ENCODE assay signal across 16 cellular contexts in genomic region chr1:175168782-175169181, GRCh38. TPM values are rescaled to one million over a fixed set of nuclear protein-coding genes. Genes with fewer than 3 reads are reported as not detected.
A peak's percentile ranks its signal among the peaks of the same experiment; 100 is the strongest.
DNase-seq lines count a peak whose midpoint lies in the region; ATAC-seq and TF ChIP-seq lines count a peak whose summit lies in the region.
"Had no signal": no experiment of that assay in that cellular context is flagged by ENCODE, and none has a peak within 500 bp of the region (broad histone marks: within the 10 kb centered on the region; RNA-seq: fewer than 3 reads in every experiment).

No MANE protein-coding gene starts in this region.

- no peak for ATAC-seq in CD4-positive, CD25-positive, alpha-beta regulatory T cell (ENCODE audit: low read depth in 2 of 2)
- ATAC-seq in GM23338 (peak; percentile 32; the same call in 1 of the 3 replicates), HG02571 (IDR thresholded peaks at IDR 0.05; ENCODE audit: unreplicated experiment) (no peak), GM18498 (IDR thresholded peaks at IDR 0.05; ENCODE audit: unreplicated experiment) (no peak)
- ATAC-seq: Right ventricle myocardium inferior had no signal

- peaks cover 29 to 73% (median 61%) of the 10 kb centered on the region in 4 donors for H3K4me1 Mint-ChIP-seq in CD4-positive, CD25-positive, alpha-beta regulatory T cell
- no peaks in the 10 kb centered on the region; the same call in 2 of the 3 replicates for H3K4me1 Mint-ChIP-seq in GM23338

- H3K9me3 ChIP-seq in CD4-positive, CD25-positive, alpha-beta regulatory T cell (ENCODE audit: control insufficient read depth in 2 of 2, low read length in 2 of 2) = no peaks in the 10 kb centered on the region
- H3K9me3 ChIP-seq in hepatocyte (ENCODE audit: low read depth) = no peaks in the 10 kb centered on the region
- H3K9me3 ChIP-seq: BE2C had no signal

- peak overlapping the region; percentile 49 for H3K27ac ChIP-seq in CD4-positive, CD25-positive, alpha-beta regulatory T cell (ENCODE audit: insufficient read depth, low read length, poor library complexity, severe bottlenecking)
- H3K27ac ChIP-seq in GM23338 (ENCODE audit: low read depth) = no peak overlapping the region
- peak overlapping the region; percentile 37; the same call in 1 of the 2 replicates for H3K27ac ChIP-seq in VCaP
- peak overlapping the region; percentile 43 for H3K27ac ChIP-seq in hepatocyte
- H3K27ac ChIP-seq: WERI-Rb-1 had no signal

- no peak for TF ChIP-seq CTCF in GM23338 (conservative IDR thresholded peaks at IDR 0.05; ENCODE audit: low read depth in 2 of 2)
- TF ChIP-seq CTCF in VCaP (conservative IDR thresholded peaks at IDR 0.05) = peak; percentile 11; the same call in 1 of the 2 replicates
- no peak for TF ChIP-seq CTCF in hepatocyte (IDR thresholded peaks at IDR 0.05; ENCODE audit: poor library complexity)

- H3K4me1 ChIP-seq in CD4-positive, CD25-positive, alpha-beta regulatory T cell (ENCODE audit: control insufficient read depth, insufficient read depth, low read length, poor library complexity, severe bottlenecking) = peaks cover 23% of the 10 kb centered on the region
- H3K4me1 ChIP-seq in GM23338 (ENCODE audit: insufficient read depth) (no peaks in the 10 kb centered on the region), hepatocyte (ENCODE audit: insufficient read depth) (no peaks in the 10 kb centered on the region)
- H3K4me1 ChIP-seq: BE2C had no signal

- DNase-seq in CD4-positive, CD25-positive, alpha-beta regulatory T cell = no peak
- DNase-seq in GM23338 (ENCODE audit: low spot score) (no peak), hepatocyte (ENCODE audit: low spot score) (no peak), hippocampal formation (lab: John Stamatoyannopoulos, UW) (no peak), NCI-H2227 treated with DMSO at 0.1 percent for 48 hours (lab: John Stamatoyannopoulos, UW) (no peak)
- DNase-seq: activated gamma-delta T cell, BE2C, foreskin fibroblast, left cardiac atrium, midbrain, NCI-H1436 treated with DMSO at 0.1 percent for 48 hours, WERI-Rb-1 had no signal

- H3K79me2 ChIP-seq in GM23338 (replicated peaks; ENCODE audit: insufficient read depth) (no peaks in the 10 kb centered on the region), hepatocyte (no peaks in the 10 kb centered on the region)

- H3K27me3 ChIP-seq in CD4-positive, CD25-positive, alpha-beta regulatory T cell (ENCODE audit: control insufficient read depth, insufficient read depth, low read length) = no peaks in the 10 kb centered on the region
- H3K27me3 ChIP-seq in GM23338 (ENCODE audit: insufficient read depth) (no peaks in the 10 kb centered on the region), hepatocyte (no peaks in the 10 kb centered on the region)

- H4K20me1 ChIP-seq in GM23338 (replicated peaks; ENCODE audit: insufficient read depth) = no peaks in the 10 kb centered on the region
- no peaks in the 10 kb centered on the region for H4K20me1 ChIP-seq in hepatocyte (ENCODE audit: insufficient read depth, poor library complexity, severe bottlenecking)

- H2AFZ ChIP-seq in GM23338 (no peak overlapping the region), hepatocyte (no peak overlapping the region)

- H3F3A ChIP-seq in GM23338 (replicated peaks; ENCODE audit: low read depth) = no peaks in the 10 kb centered on the region

- H3K36me3 Mint-ChIP-seq in CD4-positive, CD25-positive, alpha-beta regulatory T cell = peaks cover 58% of the 10 kb centered on the region
- peaks cover 8% of the 10 kb centered on the region for H3K36me3 Mint-ChIP-seq in GM23338 (ENCODE audit: low read depth)

- no peaks in the 10 kb centered on the region for H3K9me3 Mint-ChIP-seq in CD4-positive, CD25-positive, alpha-beta regulatory T cell
- H3K9me3 Mint-ChIP-seq in GM23338 = no peaks in the 10 kb centered on the region

- H3K27ac Mint-ChIP-seq in CD4-positive, CD25-positive, alpha-beta regulatory T cell = peak overlapping the region; percentile 70 to 85 (median 79)
- no peak overlapping the region for H3K27ac Mint-ChIP-seq in GM23338

- no peak overlapping the region for H3K4me3 ChIP-seq in CD4-positive, CD25-positive, alpha-beta regulatory T cell (ENCODE audit: low read depth, low read length)
- H3K4me3 ChIP-seq in GM23338 (no peak overlapping the region), hepatocyte (no peak overlapping the region)

- H3K4me2 ChIP-seq in GM23338 (no peak overlapping the region), hepatocyte (no peak overlapping the region)

- peaks cover 83% of the 10 kb centered on the region for H3K36me3 ChIP-seq in CD4-positive, CD25-positive, alpha-beta regulatory T cell (ENCODE audit: control insufficient read depth, insufficient read depth, low read length)
- H3K36me3 ChIP-seq in GM23338 (ENCODE audit: insufficient read depth) (0 out of 2 replicates have a peak, but pooled peaks cover 4% of the 10 kb centered on the region), hepatocyte (replicated peaks; ENCODE audit: insufficient read depth, low read depth) (no peaks in the 10 kb centered on the region)
- H3K36me3 ChIP-seq: BE2C, WERI-Rb-1 had no signal

- H3K9me2 ChIP-seq in GM23338 (ENCODE audit: insufficient read depth) (no peaks in the 10 kb centered on the region), hepatocyte (replicated peaks; ENCODE audit: insufficient read depth) (no peaks in the 10 kb centered on the region)

- WGBS in hepatocyte (ENCODE audit: low lambda C conversion rate, missing lambda C conversion rate) = 93% methylated on average over 4 of the region's 4 CpGs

- H3K4me3 Mint-ChIP-seq in CD4-positive, CD25-positive, alpha-beta regulatory T cell = no peak overlapping the region
- H3K4me3 Mint-ChIP-seq in GM23338 = no peak overlapping the region

- no peaks in the 10 kb centered on the region for H3K27me3 Mint-ChIP-seq in CD4-positive, CD25-positive, alpha-beta regulatory T cell
- peaks cover 2% of the 10 kb centered on the region for H3K27me3 Mint-ChIP-seq in GM23338 (ENCODE audit: insufficient read depth, low read depth, poor library complexity)

TF ChIP-seq in GM23338, 12 proteins besides CTCF, POLR2A, EP300 and RAD21 (continues in another document):
- no peak for TF ChIP-seq CREB1 (CRISPR knock-in tag; IDR thresholded peaks at IDR 0.05; ENCODE audit: low read depth)
- no peak for TF ChIP-seq ZNF114 (CRISPR knock-in tag; IDR thresholded peaks at IDR 0.05)
- TF ChIP-seq REST (IDR thresholded peaks at IDR 0.05; ENCODE audit: unreplicated experiment) = no peak

RNA-seq across cellular contexts. Expression of gene KIAA0040, which starts 23.8 kb away (rescaled TPM):
- total RNA-seq in CD4-positive, CD25-positive, alpha-beta regulatory T cell = 50.1 TPM
- 10 to 100 TPM; 53.1 to 63.3 (median 57.1) TPM for polyA plus RNA-seq in CD4-positive, CD25-positive, alpha-beta regulatory T cell
- 10.2 and 11.9 TPM in 2 replicates for total RNA-seq in GM23338 (2014; rRNA removed; shearing (Covaris generic))
- polyA plus RNA-seq in GM23338 (2016; fragmentation: Nextera tagmentation; extraction: Ambion mirVana) (7.0 and 7.3 TPM in 2 replicates), hepatocyte (4.5 and 7.1 TPM in 2 replicates)
- 8.1 and 8.3 TPM in 2 replicates for total RNA-seq in hepatocyte
